Comparison of ENCODE assay signal across 8 cellular contexts in genomic region chrX:151396827-151397740, GRCh38. TPM values are rescaled to one million over a fixed set of nuclear protein-coding genes. Genes with fewer than 3 reads are reported as not detected.
DNase-seq lines count a peak whose midpoint lies in the region; ATAC-seq and TF ChIP-seq lines count a peak whose summit lies in the region.

Gene VMA21, plus strand, starts transcription at chrX:151397206. Its CDS starts 103 bp downstream, at chrX:151397309.

- DNase-seq in AG09319 (ENCODE audit: extremely low read depth, low read depth) (peak; percentile 59), NCI-H345 (lab: John Stamatoyannopoulos, UW) (peak; percentile 88), cerebellum (ENCODE audit: low spot score) (peak; percentile 78), kidney tubule cell (ENCODE audit: low spot score) (peak; percentile 82)
- peak; percentile 70 for DNase-seq in activated CD4-positive, alpha-beta T cell treated with anti-CD3 and anti-CD28 coated beads for 1 hour
- DNase-seq in stimulated activated CD4-positive, alpha-beta T cell treated with anti-CD3 and anti-CD28 coated beads, Interleukin-1b, Interleukin-23, amount 100 ng/mL, for 1 hour (ENCODE audit: low read depth in 2 of 2), result peak; percentile 47 to 60

- TF ChIP-seq CTCF in AG09319 (IDR thresholded peaks at IDR 0.05; ENCODE audit: low read depth, low read length), result no peak

- peak; percentile 81 for ATAC-seq in HG03175 (IDR thresholded peaks at IDR 0.05; ENCODE audit: unreplicated experiment)

- in situ Hi-C loops in GM18951 (cut with MboI; ENCODE audit: low sequenced_read_pairs, unreplicated experiment), result no loop called here

- peak; percentile 77 for TF ChIP-seq POLR2A in GM18951 (IDR thresholded peaks at IDR 0.05; ENCODE audit: extremely low read depth, insufficient read depth, insufficient read length)

RNA-seq across cellular contexts. Expression of gene VMA21, which starts in this region (rescaled TPM):
- 92.0 TPM for total RNA-seq in cerebellum

Comparison
In these comparisons a context has a peak if more than half of its experiments do, and no peak if none do; other contexts are left out.
1. Peak in every context shown above with its lines: DNase-seq and ATAC-seq.